10 cellular contexts compared by ENCODE assay signal in the genomic region with DNA sequence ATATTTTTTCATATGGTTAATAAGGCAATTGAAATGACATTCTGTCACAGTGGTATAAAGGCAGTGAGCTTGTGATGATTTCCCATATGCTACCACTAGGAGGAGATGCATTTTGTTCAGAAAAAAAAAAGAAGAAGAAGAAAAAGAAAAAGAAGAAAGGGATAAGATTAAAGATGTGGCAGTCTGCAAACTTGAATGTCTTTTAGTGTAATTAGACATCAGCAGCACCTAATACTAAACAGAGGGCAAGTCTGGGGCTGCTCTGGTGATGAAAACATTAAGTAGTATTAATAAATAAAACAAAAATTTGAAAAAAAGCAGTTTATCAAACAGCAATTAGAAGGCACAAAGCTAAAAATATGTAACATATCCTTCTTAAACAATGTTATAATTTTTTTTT.
DNase-seq lines count a peak whose midpoint lies in the region; ATAC-seq, FAIRE-seq and TF ChIP-seq lines count a peak whose summit lies in the region.
"Had no signal": no experiment of that assay in that cellular context is flagged by ENCODE, and none has a peak within 500 bp of the region (broad histone marks: within the 10 kb centered on the region; RNA-seq: fewer than 3 reads in every experiment).

No MANE protein-coding gene starts in this region.

- no peak overlapping the region for H3K4me3 Mint-ChIP-seq in GM23338

- CTCF ChIA-PET in SK-N-SH (lab: Yijun Ruan, JAX): interaction anchor here (0.7 to 2.3 kb wide), 18 partner anchors 9 to 1924 kb away, joined by 3 to 19 read pairs (median 4); no protein-coding TSS in a partner anchor

- TF ChIP-seq CTCF in GM23338 (conservative IDR thresholded peaks at IDR 0.05; ENCODE audit: low read depth in 2 of 2): peak in 1 of 2 experiments; percentile 77
- peak; percentile 69 for TF ChIP-seq CTCF in SK-N-SH (IDR thresholded peaks at IDR 0.05)

- no peaks in the 10 kb centered on the region for H3K27me3 Mint-ChIP-seq in GM23338 (ENCODE audit: insufficient read depth, low read depth, poor library complexity)

- H3K9me2 ChIP-seq in GM23338 (ENCODE audit: insufficient read depth) (no peaks in the 10 kb centered on the region), SK-N-SH (no peaks in the 10 kb centered on the region)

- H3K36me3 ChIP-seq in GM23338 (ENCODE audit: insufficient read depth) (no peaks in the 10 kb centered on the region), SK-N-SH (replicated peaks in 1 of 2; ENCODE audit: control insufficient read depth in 1 of 2, insufficient read depth in 2 of 2, low read length in 1 of 2) (no peaks in the 10 kb centered on the region)
- H3K36me3 ChIP-seq: stomach had no signal

- H3K27me3 ChIP-seq in GM23338 (ENCODE audit: insufficient read depth) (no peaks in the 10 kb centered on the region), SK-N-SH (ENCODE audit: insufficient read depth) (no peaks in the 10 kb centered on the region)
- H3K27me3 ChIP-seq: stomach had no signal

- no peak for FAIRE-seq in GM12892 (lab: Jason Lieb, UNC)

- H3K4me2 ChIP-seq in GM23338 (no peak overlapping the region), SK-N-SH (no peak overlapping the region)

- H3F3A ChIP-seq in GM23338 (replicated peaks; ENCODE audit: low read depth) (no peaks in the 10 kb centered on the region), SK-N-SH (replicated peaks; ENCODE audit: insufficient read depth) (no peaks in the 10 kb centered on the region)

- TF ChIP-seq POLR2A in GM12892 (IDR thresholded peaks at IDR 0.05; ENCODE audit: low read depth, low read length): no peak

- H3K27ac ChIP-seq in GM23338 (ENCODE audit: low read depth) (no peak overlapping the region), SK-N-SH (ENCODE audit: low read depth in 2 of 2, low read length in 1 of 2) (no peak overlapping the region)
- H3K27ac ChIP-seq: psoas muscle, stomach had no signal

- POLR2A ChIA-PET in SK-N-SH (lab: Yijun Ruan, JAX): no interaction called here

- H3K79me2 ChIP-seq in GM23338 (replicated peaks; ENCODE audit: insufficient read depth): no peaks in the 10 kb centered on the region
- no peaks in the 10 kb centered on the region for H3K79me2 ChIP-seq in SK-N-SH (ENCODE audit: insufficient read depth)

- no peak for TF ChIP-seq EP300 in SK-N-SH (IDR thresholded peaks at IDR 0.05; ENCODE audit: borderline replicate concordance in 1 of 2, low read depth in 1 of 2, low read length in 1 of 2)

- no peak overlapping the region for H3K27ac Mint-ChIP-seq in GM23338

- H4K20me1 ChIP-seq in GM23338 (replicated peaks; ENCODE audit: insufficient read depth): no peaks in the 10 kb centered on the region
- H4K20me1 ChIP-seq in SK-N-SH (ENCODE audit: insufficient read depth): no peaks in the 10 kb centered on the region

- H3K4me3 ChIP-seq in GM23338: no peak overlapping the region
- H3K4me3 ChIP-seq in SK-N-SH (ENCODE audit: low read depth in 2 of 2, low read length in 1 of 2): peak overlapping the region in 1 of 2 experiments; percentile 26; a peak in 1 of 4 replicates
- H3K4me3 ChIP-seq: psoas muscle, stomach had no signal

- TF ChIP-seq RAD21 in SK-N-SH (IDR thresholded peaks at IDR 0.05; ENCODE audit: low read length): no peak

- H3K4me1 ChIP-seq in GM23338 (ENCODE audit: insufficient read depth): no peaks in the 10 kb centered on the region
- no peaks in the 10 kb centered on the region for H3K4me1 ChIP-seq in SK-N-SH (ENCODE audit: control insufficient read depth in 1 of 2, insufficient read depth in 2 of 2, low read depth in 1 of 2, low read length in 1 of 2)
- H3K4me1 ChIP-seq: psoas muscle, stomach had no signal

- no peaks in the 10 kb centered on the region for H3K9me3 ChIP-seq in SK-N-SH
- H3K9me3 ChIP-seq: psoas muscle, stomach had no signal

- no peaks in the 10 kb centered on the region for H3K36me3 Mint-ChIP-seq in GM23338 (ENCODE audit: low read depth)

- ATAC-seq in GM23338 (no peak), HG03097 (IDR thresholded peaks at IDR 0.05; ENCODE audit: low FRiP score, unreplicated experiment) (no peak), GM18520 (IDR thresholded peaks at IDR 0.05; ENCODE audit: unreplicated experiment) (no peak)
- ATAC-seq: psoas muscle had no signal

- no peaks in the 10 kb centered on the region for H3K4me1 Mint-ChIP-seq in GM23338

- H3K9me3 Mint-ChIP-seq in GM23338: no peaks in the 10 kb centered on the region

- DNase-seq in AG08396 (ENCODE audit: low spot score) (peak; percentile 5), GM23338 (ENCODE audit: low spot score) (peak; percentile 31), SK-N-SH (peak; percentile 12), foreskin melanocyte (peak; percentile 16), GM12892 (ENCODE audit: insufficient read length) (no peak), NCI-H345 (lab: John Stamatoyannopoulos, UW) (no peak)
- DNase-seq: psoas muscle, stomach had no signal

- no peak overlapping the region for H2AFZ ChIP-seq in GM23338
- H2AFZ ChIP-seq in SK-N-SH (ENCODE audit: low read depth): no peak overlapping the region

- no peak overlapping the region for H3K9ac ChIP-seq in SK-N-SH

TF ChIP-seq in SK-N-SH, 30 proteins besides CTCF, POLR2A, EP300 and RAD21:
- TF ChIP-seq FOXJ3 (CRISPR knock-in tag; IDR thresholded peaks at IDR 0.05): no peak
TF ChIP-seq in SK-N-SH: peak in this region for 0.

Comparison
In these comparisons a context has a peak if more than half of its experiments do, and no peak if none do; other contexts are left out.
1. DNase-seq: peak in AG08396 (single experiment), GM23338 (single experiment), SK-N-SH (single experiment) and foreskin melanocyte (single experiment); none in GM12892 (single experiment) and NCI-H345 (single experiment).